Comparison of ENCODE assay signal across 13 cellular contexts in genomic region chr3:38027466-38028465, GRCh38. TPM values are rescaled to one million over a fixed set of nuclear protein-coding genes. Genes with fewer than 3 reads are reported as not detected.
DNase-seq lines count a peak whose midpoint lies in the region; ATAC-seq and TF ChIP-seq lines count a peak whose summit lies in the region.
"Had no signal": no experiment of that assay in that cellular context is flagged by ENCODE, and none has a peak within 500 bp of the region (broad histone marks: within the 10 kb centered on the region; RNA-seq: fewer than 3 reads in every experiment).

No MANE protein-coding gene starts in this region.

- no peaks in the 10 kb centered on the region for H3K36me3 Mint-ChIP-seq in activated CD8-positive, alpha-beta T cell treated with anti-CD3 and anti-CD28 coated beads for 36 hours (ENCODE audit: low read depth)
- H3K36me3 Mint-ChIP-seq: activated CD8-positive, alpha-beta memory T cell treated with anti-CD3 and anti-CD28 coated beads, Interleukin-2, amount 10 ng/mL, durations not matched to agents 7 days and 5 days had no signal

- H3K9me3 Mint-ChIP-seq in activated CD8-positive, alpha-beta T cell treated with anti-CD3 and anti-CD28 coated beads for 36 hours, result no peaks in the 10 kb centered on the region

- H3K4me1 ChIP-seq in SK-N-SH (ENCODE audit: control insufficient read depth in 1 of 2, insufficient read depth in 2 of 2, low read depth in 1 of 2, low read length in 1 of 2) (peaks cover 23 to 31% of the 10 kb centered on the region in 2 experiments; a peak in 3 of 4 replicates), iPS-18a (ENCODE audit: control insufficient read depth, low read depth, low read length) (peaks cover 6% of the 10 kb centered on the region), skeletal muscle satellite cell (ENCODE audit: control insufficient read depth, insufficient read depth, low read length) (peaks cover 52% of the 10 kb centered on the region), PC-3 (ENCODE audit: insufficient read depth, low read length) (peaks cover 50% of the 10 kb centered on the region)

- ATAC-seq in SK-N-SH treated with all-trans-retinoic acid at 6 μM for 48 hours (no peak), PC-3 (no peak), HG02938 (IDR thresholded peaks at IDR 0.05; ENCODE audit: unreplicated experiment) (no peak)
- ATAC-seq in activated CD8-positive, alpha-beta T cell treated with anti-CD3 and anti-CD28 coated beads for 36 hours, result no peak
- ATAC-seq: activated CD8-positive, alpha-beta memory T cell treated with anti-CD3 and anti-CD28 coated beads, Interleukin-2, amount 10 ng/mL, durations not matched to agents 7 days and 5 days; pancreas had no signal

- BruUV-seq in PC-3 (replicated peaks; lab: Mats Ljungman, UMichigan), result no TSS peak

- WGBS in SK-N-SH (ENCODE audit: low lambda C conversion rate), result 90% methylated on average over 6 of the region's 6 CpGs

- H3K9me2 ChIP-seq in SK-N-SH, result no peaks in the 10 kb centered on the region
- H3K9me2 ChIP-seq in PC-3 (replicated peaks; ENCODE audit: low read length), result no peaks in the 10 kb centered on the region

- H3K4me2 ChIP-seq in SK-N-SH, result peak overlapping the region; percentile 83
- H3K4me2 ChIP-seq in skeletal muscle satellite cell (ENCODE audit: low read length), result peak overlapping the region; percentile 93
- no peak overlapping the region for H3K4me2 ChIP-seq in PC-3 (ENCODE audit: low read length)

- peaks cover 10% of the 10 kb centered on the region for H3K27me3 Mint-ChIP-seq in activated CD8-positive, alpha-beta T cell treated with anti-CD3 and anti-CD28 coated beads for 36 hours

- no peak overlapping the region for H2AFZ ChIP-seq in SK-N-SH (ENCODE audit: low read depth)
- no peak overlapping the region for H2AFZ ChIP-seq in PC-3 (ENCODE audit: low read length)

- peaks cover 9% of the 10 kb centered on the region; the same call in 1 of the 2 replicates for H3K79me2 ChIP-seq in SK-N-SH (ENCODE audit: insufficient read depth)
- H3K79me2 ChIP-seq in PC-3 (ENCODE audit: low read length), result no peaks in the 10 kb centered on the region

- peaks cover 38% of the 10 kb centered on the region for H3K4me1 Mint-ChIP-seq in activated CD8-positive, alpha-beta T cell treated with anti-CD3 and anti-CD28 coated beads for 36 hours (ENCODE audit: low read depth)

- CTCF ChIA-PET in SK-N-SH (lab: Yijun Ruan, JAX) (interaction anchor here (1.1 to 1.7 kb wide), 3 partner anchors 8 to 452 kb away, joined by 3 to 5 read pairs (median 3); no protein-coding TSS in a partner anchor), PC-3 (lab: Charles Lee) (no interaction called here)
- CTCF ChIA-PET in activated CD8-positive, alpha-beta T cell treated with anti-CD3 and anti-CD28 coated beads for 36 hours (lab: Charles Lee), result interaction anchor here (1.3 kb wide), 1 partner anchor 11 kb away, joined by 3 read pairs; the partner anchor contains the start of gene DLEC1

- TF ChIP-seq CTCF in SK-N-SH (IDR thresholded peaks at IDR 0.05) (no peak), PC-3 (conservative IDR thresholded peaks at IDR 0.05; ENCODE audit: low read depth, low read length) (no peak)
- TF ChIP-seq CTCF in activated CD8-positive, alpha-beta T cell treated with anti-CD3 and anti-CD28 coated beads for 36 hours (IDR thresholded peaks at IDR 0.05), result no peak

- peak overlapping the region; percentile 14 for H3K4me3 Mint-ChIP-seq in activated CD8-positive, alpha-beta T cell treated with anti-CD3 and anti-CD28 coated beads for 36 hours
- H3K4me3 Mint-ChIP-seq: activated CD8-positive, alpha-beta memory T cell treated with anti-CD3 and anti-CD28 coated beads, Interleukin-2, amount 10 ng/mL, durations not matched to agents 7 days and 5 days had no signal

- no peak for DNase-seq in SK-N-SH
- DNase-seq in activated CD8-positive, alpha-beta T cell treated with anti-CD3 and anti-CD28 coated beads for 36 hours, result no peak
- DNase-seq in PC-3, result no peak
- no peak for DNase-seq in Kasumi-1 (lab: John Stamatoyannopoulos, UW)
- DNase-seq: activated CD8-positive, alpha-beta memory T cell treated with anti-CD3 and anti-CD28 coated beads, Interleukin-2, amount 10 ng/mL, durations not matched to agents 7 days and 5 days; MV-4-11; NCI-H526; pancreas had no signal

- no peak overlapping the region for H3K27ac Mint-ChIP-seq in activated CD8-positive, alpha-beta T cell treated with anti-CD3 and anti-CD28 coated beads for 36 hours
- H3K27ac Mint-ChIP-seq: activated CD8-positive, alpha-beta memory T cell treated with anti-CD3 and anti-CD28 coated beads, Interleukin-2, amount 10 ng/mL, durations not matched to agents 7 days and 5 days had no signal

- H3K9ac ChIP-seq in SK-N-SH, result no peak overlapping the region
- no peak overlapping the region for H3K9ac ChIP-seq in iPS-18a (ENCODE audit: low read length)
- H3K9ac ChIP-seq in skeletal muscle satellite cell (ENCODE audit: low read depth, low read length), result no peak overlapping the region
- no peak overlapping the region for H3K9ac ChIP-seq in PC-3 (ENCODE audit: low read length)

- no peaks in the 10 kb centered on the region for H3K9me3 ChIP-seq in SK-N-SH
- H3K9me3 ChIP-seq in iPS-18a (ENCODE audit: control insufficient read depth, low read depth, low read length), result no peaks in the 10 kb centered on the region
- no peaks in the 10 kb centered on the region for H3K9me3 ChIP-seq in skeletal muscle satellite cell (replicated peaks; ENCODE audit: low read length)
- no peaks in the 10 kb centered on the region for H3K9me3 ChIP-seq in PC-3 (ENCODE audit: low read length)
- H3K9me3 ChIP-seq: pancreas had no signal

- H3F3A ChIP-seq in SK-N-SH (replicated peaks; ENCODE audit: insufficient read depth) (peaks cover 13% of the 10 kb centered on the region), PC-3 (ENCODE audit: low read length, unreplicated experiment) (no peaks in the 10 kb centered on the region)

- POLR2A ChIA-PET in SK-N-SH (lab: Yijun Ruan, JAX), result no interaction called here
- POLR2A ChIA-PET in activated CD8-positive, alpha-beta T cell treated with anti-CD3 and anti-CD28 coated beads for 36 hours (lab: Charles Lee), result no interaction called here
- POLR2A ChIA-PET in PC-3 (lab: Charles Lee; ENCODE audit: unreplicated experiment), result no interaction called here

- intact Hi-C loops in activated CD8-positive, alpha-beta T cell treated with anti-CD3 and anti-CD28 coated beads for 36 hours (cut with micrococcal nuclease), result no loop called here
- intact Hi-C loops in PC-3 (cut with micrococcal nuclease), result no loop called here

- TF ChIP-seq EP300 in SK-N-SH (IDR thresholded peaks at IDR 0.05; ENCODE audit: borderline replicate concordance in 1 of 2, low read depth in 1 of 2, low read length in 1 of 2), result no peak

- H3K4me3 ChIP-seq in SK-N-SH (ENCODE audit: low read depth in 2 of 2, low read length in 1 of 2) (peak overlapping the region in 1 of 2 experiments; percentile 75; a peak in 1 of 4 replicates), iPS-18a (ENCODE audit: low read length) (peak overlapping the region; percentile 61), skeletal muscle satellite cell (ENCODE audit: low read length) (peak overlapping the region; percentile 84), PC-3 (ENCODE audit: low read length) (no peak overlapping the region)

- no peaks in the 10 kb centered on the region for H3K36me3 ChIP-seq in SK-N-SH (replicated peaks in 1 of 2; ENCODE audit: control insufficient read depth in 1 of 2, insufficient read depth in 2 of 2, low read length in 1 of 2)
- H3K36me3 ChIP-seq in iPS-18a (ENCODE audit: control insufficient read depth, low read depth, low read length), result no peaks in the 10 kb centered on the region
- H3K36me3 ChIP-seq in skeletal muscle satellite cell (ENCODE audit: insufficient read depth, low read length), result no peaks in the 10 kb centered on the region
- H3K36me3 ChIP-seq in PC-3 (ENCODE audit: low read depth, low read length), result no peaks in the 10 kb centered on the region
- H3K36me3 ChIP-seq: pancreas had no signal

- H4K20me1 ChIP-seq in SK-N-SH (ENCODE audit: insufficient read depth) (peaks cover 3% of the 10 kb centered on the region; the same call in 1 of the 2 replicates), PC-3 (ENCODE audit: low read length) (no peaks in the 10 kb centered on the region)

- H3K27ac ChIP-seq in SK-N-SH (ENCODE audit: low read depth in 2 of 2, low read length in 1 of 2), result no peak overlapping the region
- H3K27ac ChIP-seq in iPS-18a (ENCODE audit: low read length), result no peak overlapping the region
- no peak overlapping the region for H3K27ac ChIP-seq in PC-3 (ENCODE audit: low read length)
- H3K27ac ChIP-seq: 22Rv1 had no signal

- H3K27me3 ChIP-seq in SK-N-SH (ENCODE audit: insufficient read depth) (no peaks in the 10 kb centered on the region), iPS-18a (ENCODE audit: control insufficient read depth, insufficient read depth, low read length) (peaks cover 70% of the 10 kb centered on the region), skeletal muscle satellite cell (ENCODE audit: control insufficient read depth, insufficient read depth, low read length) (no peaks in the 10 kb centered on the region), PC-3 (ENCODE audit: low read length) (no peaks in the 10 kb centered on the region)
- H3K27me3 ChIP-seq: pancreas had no signal

- TF ChIP-seq RAD21 in SK-N-SH (IDR thresholded peaks at IDR 0.05; ENCODE audit: low read length), result no peak

TF ChIP-seq in SK-N-SH, 30 proteins besides CTCF, POLR2A, EP300 and RAD21 (continues in another document):
- no peak for TF ChIP-seq SMC3 (IDR thresholded peaks at IDR 0.05; ENCODE audit: low read depth, low read length)
- TF ChIP-seq FOXJ3 (CRISPR knock-in tag; IDR thresholded peaks at IDR 0.05), result no peak

TF ChIP-seq in SK-N-SH treated with all-trans-retinoic acid at 6 μM for 48 hours, 23 proteins besides CTCF, POLR2A, EP300 and RAD21 (continues in another document):
- no peak for TF ChIP-seq ZNF8 (CRISPR knock-in tag; IDR thresholded peaks at IDR 0.05)

RNA-seq across cellular contexts. Expression of gene PLCD1, which starts 1.7 kb away (rescaled TPM):
- polyA plus RNA-seq in SK-N-SH (2012; rRNA removed), result 15.2 and 20.2 TPM in 2 replicates
- polyA plus RNA-seq in SK-N-SH (2012; cell fraction: cytosol; rRNA removed), result 7.3 and 10.6 TPM in 2 replicates
- polyA plus RNA-seq in SK-N-SH (2012; cell fraction: nucleus; rRNA removed), result 65.0 and 85.7 TPM in 2 replicates
- 1 to 10 TPM; 6.2 to 8.2 TPM for total RNA-seq in activated CD8-positive, alpha-beta T cell treated with anti-CD3 and anti-CD28 coated beads for 36 hours
- 21.5 and 25.1 TPM in 2 replicates for total RNA-seq in skeletal muscle satellite cell (2012; rRNA removed)
- 16.9 and 18.5 TPM in 2 replicates for total RNA-seq in PC-3 (2014; rRNA removed)

RNA-seq across cellular contexts. Expression of gene DLEC1, which starts 11.2 kb away (rescaled TPM):
- polyA plus RNA-seq in SK-N-SH (2012; rRNA removed), result 0.02 TPM in 1 of 2 replicates, not detected in the other
- not detected in 2 replicates for polyA plus RNA-seq in SK-N-SH (2012; cell fraction: cytosol; rRNA removed)
- 0.01 TPM in 2 replicates for polyA plus RNA-seq in SK-N-SH (2012; cell fraction: nucleus; rRNA removed)
- under 1 TPM; 0.20 to 0.36 TPM for total RNA-seq in activated CD8-positive, alpha-beta T cell treated with anti-CD3 and anti-CD28 coated beads for 36 hours
- under 0.01 TPM in 1 of 2 replicates, not detected in the other for total RNA-seq in skeletal muscle satellite cell (2012; rRNA removed)
- not detected in 2 replicates for total RNA-seq in PC-3 (2014; rRNA removed)

RNA-seq across cellular contexts. Expression of gene VILL, which starts 37.2 kb away (rescaled TPM):
- polyA plus RNA-seq in SK-N-SH (2012; rRNA removed), result 8.6 and 8.8 TPM in 2 replicates
- 2.4 and 3.9 TPM in 2 replicates for polyA plus RNA-seq in SK-N-SH (2012; cell fraction: cytosol; rRNA removed)
- polyA plus RNA-seq in SK-N-SH (2012; cell fraction: nucleus; rRNA removed), result 28.7 and 29.0 TPM in 2 replicates
- total RNA-seq in activated CD8-positive, alpha-beta T cell treated with anti-CD3 and anti-CD28 coated beads for 36 hours, result 10 to 100 TPM; 11.4 to 11.7 TPM
- 4.3 and 7.6 TPM in 2 replicates for total RNA-seq in skeletal muscle satellite cell (2012; rRNA removed)
- 0.44 and 1.8 TPM in 2 replicates for total RNA-seq in PC-3 (2014; rRNA removed)
